ENCODE assay signal across 24 cellular contexts in genomic region chr14:56524971-56525677, GRCh38. TPM values are rescaled to one million over a fixed set of nuclear protein-coding genes. Genes with fewer than 3 reads are reported as not detected.
DNase-seq lines count a peak whose midpoint lies in the region; ATAC-seq and TF ChIP-seq lines count a peak whose summit lies in the region.
"Had no signal": no experiment of that assay in that cellular context is flagged by ENCODE, and none has a peak within 500 bp of the region (broad histone marks: within the 10 kb centered on the region; RNA-seq: fewer than 3 reads in every experiment).

No MANE protein-coding gene starts in this region.

- DNase-seq in GM23338 (ENCODE audit: low spot score) (peak; percentile 57), WTC11 (ENCODE audit: low spot score) (no peak), SJCRH30 (no peak)
- DNase-seq: GDM1, MM.1S, NCI-H1048, NCI-H1417 treated with DMSO at 0.1 percent for 48 hours, NCI-H1930, NCI-H510A treated with DMSO at 0.1 percent for 48 hours, NCI-H82, PC-3, RPMI8226, SHP77, SW 1271 had no signal

- POLR2A ChIA-PET in WTC11 (lab: Charles Lee): no interaction called here

- H3K9me3 Mint-ChIP-seq in GM23338 (no peaks in the 10 kb centered on the region), WTC11 (no peaks in the 10 kb centered on the region)

- CTCF ChIA-PET in WTC11 (lab: Charles Lee): interaction anchor here (0.6 to 1.2 kb wide), 4 partner anchors 10 to 1435 kb away, joined by 4 to 6 read pairs (median 4); no protein-coding TSS in a partner anchor

- no peaks in the 10 kb centered on the region for H3K9me3 ChIP-seq in HUES6 (ENCODE audit: control insufficient read depth, insufficient read depth, low read depth, low read length)
- no peaks in the 10 kb centered on the region for H3K9me3 ChIP-seq in iPS-20b (ENCODE audit: insufficient read depth, low read depth, low read length)
- H3K9me3 ChIP-seq in SJCRH30 (replicated peaks): no peaks in the 10 kb centered on the region

- H3K4me2 ChIP-seq in GM23338: peak overlapping the region; percentile 40

- H3K9me2 ChIP-seq in GM23338 (ENCODE audit: insufficient read depth): no peaks in the 10 kb centered on the region; the same call in none of the 2 replicates

- ATAC-seq in GM23338 (peak; percentile 91), WTC11 (peak; percentile 83), GM21447 (IDR thresholded peaks at IDR 0.05; ENCODE audit: unreplicated experiment) (no peak), GM21367 (IDR thresholded peaks at IDR 0.05; ENCODE audit: unreplicated experiment) (no peak), HG02840 (IDR thresholded peaks at IDR 0.05; ENCODE audit: low FRiP score, unreplicated experiment) (no peak)
- ATAC-seq: HCT116, HepG2, K562, PC-3 had no signal

- H3K36me3 Mint-ChIP-seq in GM23338 (ENCODE audit: low read depth) (no peaks in the 10 kb centered on the region), WTC11 (no peaks in the 10 kb centered on the region)

- H3K4me3 ChIP-seq in GM23338: no peak overlapping the region
- H3K4me3 ChIP-seq in HUES6 (ENCODE audit: low read depth, low read length): no peak overlapping the region; the same call in 1 of the 2 replicates
- H3K4me3 ChIP-seq in iPS-20b (ENCODE audit: low read length): peak overlapping the region; percentile 12; the same call in 1 of the 2 replicates
- no peak overlapping the region for H3K4me3 ChIP-seq in SJCRH30
- H3K4me3 ChIP-seq: K562, SK-N-MC had no signal

- H3K27me3 Mint-ChIP-seq in GM23338 (ENCODE audit: insufficient read depth, low read depth, poor library complexity): peaks cover 3% of the 10 kb centered on the region
- H3K27me3 Mint-ChIP-seq in WTC11 (ENCODE audit: low read depth): peaks cover 53% of the 10 kb centered on the region

- no peak for TF ChIP-seq CTCF in GM23338 (conservative IDR thresholded peaks at IDR 0.05; ENCODE audit: low read depth in 2 of 2)
- TF ChIP-seq CTCF in WTC11 (IDR thresholded peaks at IDR 0.05): no peak

- H3K4me1 Mint-ChIP-seq in GM23338: peaks cover 21% of the 10 kb centered on the region
- H3K4me1 Mint-ChIP-seq in WTC11: peaks cover 16% of the 10 kb centered on the region

- H3K27ac ChIP-seq in GM23338 (ENCODE audit: low read depth) (peak overlapping the region; percentile 2; the same call in 1 of the 2 replicates), HUES6 (ENCODE audit: low read depth, low read length) (peak overlapping the region; percentile 10; the same call in 1 of the 2 replicates), iPS-20b (ENCODE audit: low read length) (no peak overlapping the region), SJCRH30 (no peak overlapping the region)
- H3K27ac ChIP-seq: C4-2B, SK-N-MC had no signal

- H2AFZ ChIP-seq in GM23338: peak overlapping the region; percentile 2; the same call in 1 of the 2 replicates

- H3K9ac ChIP-seq in HUES6 (ENCODE audit: low read length) (no peak overlapping the region), iPS-20b (ENCODE audit: low read depth, low read length) (no peak overlapping the region)

- H3K27ac Mint-ChIP-seq in GM23338 (no peak overlapping the region; the same call in 1 of the 2 replicates), WTC11 (peak overlapping the region; percentile 71)

- H3K79me2 ChIP-seq in GM23338 (replicated peaks; ENCODE audit: insufficient read depth): no peaks in the 10 kb centered on the region

- no peaks in the 10 kb centered on the region for H4K20me1 ChIP-seq in GM23338 (replicated peaks; ENCODE audit: insufficient read depth)

- H3K4me1 ChIP-seq in GM23338 (ENCODE audit: insufficient read depth): peaks cover 20% of the 10 kb centered on the region
- H3K4me1 ChIP-seq in HUES6 (ENCODE audit: control insufficient read depth, insufficient read depth, low read length): peaks cover 23% of the 10 kb centered on the region
- peaks cover 24% of the 10 kb centered on the region for H3K4me1 ChIP-seq in iPS-20b (ENCODE audit: insufficient read depth, low read length)
- H3K4me1 ChIP-seq in SJCRH30: no peaks in the 10 kb centered on the region

- H3F3A ChIP-seq in GM23338 (replicated peaks; ENCODE audit: low read depth): no peaks in the 10 kb centered on the region

- H3K27me3 ChIP-seq in GM23338 (ENCODE audit: insufficient read depth): no peaks in the 10 kb centered on the region
- H3K27me3 ChIP-seq in HUES6 (ENCODE audit: control insufficient read depth, insufficient read depth, low read length): no peaks in the 10 kb centered on the region
- H3K27me3 ChIP-seq in iPS-20b (ENCODE audit: insufficient read depth, low read length): peaks cover 35% of the 10 kb centered on the region
- H3K27me3 ChIP-seq in SJCRH30: no peaks in the 10 kb centered on the region

- H3K4me3 Mint-ChIP-seq in GM23338: peak overlapping the region; percentile 20; the same call in 1 of the 3 replicates
- no peak overlapping the region for H3K4me3 Mint-ChIP-seq in WTC11

- H3K36me3 ChIP-seq in GM23338 (ENCODE audit: insufficient read depth) (no peaks in the 10 kb centered on the region), HUES6 (ENCODE audit: control insufficient read depth, insufficient read depth, low read length) (no peaks in the 10 kb centered on the region), iPS-20b (ENCODE audit: insufficient read depth, low read depth, low read length) (no peaks in the 10 kb centered on the region), SJCRH30 (no peaks in the 10 kb centered on the region)

TF ChIP-seq in GM23338, 12 proteins besides CTCF, POLR2A, EP300 and RAD21 (continues in another document):
- TF ChIP-seq EZH2phosphoT487 (IDR thresholded peaks at IDR 0.05; ENCODE audit: unreplicated experiment): no peak
- no peak for TF ChIP-seq ZNF331 (CRISPR knock-in tag; IDR thresholded peaks at IDR 0.05; ENCODE audit: low read depth)
- TF ChIP-seq STAT1 (IDR thresholded peaks at IDR 0.05; ENCODE audit: unreplicated experiment): no peak
- no peak for TF ChIP-seq POLR2AphosphoS5 (IDR thresholded peaks at IDR 0.05; ENCODE audit: low read depth)
- no peak for TF ChIP-seq CREB1 (CRISPR knock-in tag; IDR thresholded peaks at IDR 0.05; ENCODE audit: low read depth)
- TF ChIP-seq JUNB (IDR thresholded peaks at IDR 0.05; ENCODE audit: unreplicated experiment): no peak
- no peak for TF ChIP-seq NANOG (IDR thresholded peaks at IDR 0.05; ENCODE audit: borderline replicate concordance)
- TF ChIP-seq, protein P1, sequence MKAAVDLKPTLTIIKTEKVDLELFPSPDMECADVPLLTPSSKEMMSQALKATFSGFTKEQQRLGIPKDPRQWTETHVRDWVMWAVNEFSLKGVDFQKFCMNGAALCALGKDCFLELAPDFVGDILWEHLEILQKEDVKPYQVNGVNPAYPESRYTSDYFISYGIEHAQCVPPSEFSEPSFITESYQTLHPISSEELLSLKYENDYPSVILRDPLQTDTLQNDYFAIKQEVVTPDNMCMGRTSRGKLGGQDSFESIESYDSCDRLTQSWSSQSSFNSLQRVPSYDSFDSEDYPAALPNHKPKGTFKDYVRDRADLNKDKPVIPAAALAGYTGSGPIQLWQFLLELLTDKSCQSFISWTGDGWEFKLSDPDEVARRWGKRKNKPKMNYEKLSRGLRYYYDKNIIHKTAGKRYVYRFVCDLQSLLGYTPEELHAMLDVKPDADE (IDR thresholded peaks at IDR 0.05): no peak
- TF ChIP-seq ZNF114 (CRISPR knock-in tag; IDR thresholded peaks at IDR 0.05): no peak

TF ChIP-seq in WTC11, 78 proteins besides CTCF, POLR2A, EP300 and RAD21:
- TF ChIP-seq CREM (CRISPR knock-in tag; IDR thresholded peaks at IDR 0.05) (no peak), SMAD3 (CRISPR knock-in tag; IDR thresholded peaks at IDR 0.05; ENCODE audit: borderline replicate concordance) (no peak), SP1 (CRISPR knock-in tag; conservative IDR thresholded peaks at IDR 0.05) (no peak), FOXP4 (CRISPR knock-in tag; IDR thresholded peaks at IDR 0.05) (no peak), NFE2L1 (CRISPR knock-in tag; IDR thresholded peaks at IDR 0.05) (no peak)

RNA-seq across cellular contexts. Expression of gene TMEM260, which starts 54.5 kb away (rescaled TPM):
- 13.2 and 22.9 TPM in 2 replicates for total RNA-seq in GM23338 (2014; rRNA removed; shearing (Covaris generic))
- 12.7 and 13.3 TPM in 2 replicates for polyA plus RNA-seq in GM23338 (2016; fragmentation: Nextera tagmentation; extraction: Ambion mirVana)
- 17.9 to 22.5 TPM (median 20.4 TPM) in 3 replicates for total RNA-seq in WTC11 (2021)
- total RNA-seq in SJCRH30 (2014; rRNA removed; shearing (Covaris generic)): 14.6 and 18.1 TPM in 2 replicates

Comparison
In these comparisons a context has a peak if more than half of its experiments do, and no peak if none do; other contexts are left out.
1. ATAC-seq: peak in GM23338 (single experiment) and WTC11 (single experiment); none in GM21447 (single experiment), GM21367 (single experiment) and HG02840 (single experiment).
2. H3K27ac ChIP-seq: peak in GM23338 (single experiment) and HUES6 (single experiment); none in iPS-20b (single experiment) and SJCRH30 (single experiment).